Comparison of ENCODE assay signal across 23 cellular contexts in the genomic region with DNA sequence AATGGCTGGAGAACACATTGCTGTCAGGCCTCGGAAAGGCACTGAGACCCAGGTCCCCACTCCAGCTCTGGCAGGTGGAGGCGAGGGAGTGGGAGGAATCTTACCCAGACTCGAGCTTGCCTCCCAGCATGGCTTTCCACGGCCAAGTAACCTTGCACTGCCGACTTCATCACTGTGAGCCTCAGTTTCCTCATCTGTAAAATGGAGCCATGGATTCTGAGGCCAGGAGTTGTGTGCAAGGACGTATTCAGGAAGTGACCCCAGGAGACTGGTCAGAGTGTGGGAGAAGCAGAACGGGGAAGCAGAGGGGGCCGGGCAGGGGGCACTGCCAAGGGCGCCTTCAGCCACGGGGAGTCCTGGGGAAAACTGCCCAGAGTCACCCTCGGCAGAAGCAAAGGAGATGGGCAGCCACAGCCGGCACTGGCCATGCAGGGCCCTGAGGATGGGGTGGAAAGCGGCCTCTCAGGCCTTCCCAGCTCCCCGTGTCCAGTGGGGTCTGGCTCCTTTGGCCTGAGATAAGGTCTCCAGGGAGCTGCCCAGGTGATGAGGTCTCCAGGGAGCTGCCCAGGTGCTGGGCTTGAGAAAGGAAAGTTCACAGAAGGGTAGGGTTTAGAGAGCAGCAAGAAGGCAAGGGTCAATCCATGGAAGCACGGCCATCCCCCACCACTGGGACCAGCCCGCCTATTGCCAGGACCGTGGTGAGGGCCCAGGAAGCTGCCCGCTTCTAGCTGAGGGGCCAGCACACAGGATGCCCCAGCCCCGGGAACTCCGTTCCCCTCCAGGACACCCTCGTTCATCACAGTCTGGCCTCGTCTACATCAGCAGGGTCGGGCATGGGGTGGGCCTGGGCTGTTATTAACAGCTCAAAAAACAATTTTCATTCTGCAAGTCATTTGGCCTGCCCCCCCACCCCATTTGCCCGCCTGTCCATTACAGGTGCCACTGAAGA. TPM values are rescaled to one million over a fixed set of nuclear protein-coding genes. Genes with fewer than 3 reads are reported as not detected.
A peak's percentile ranks its signal among the peaks of the same experiment; 100 is the strongest.
DNase-seq lines count a peak whose midpoint lies in the region; ATAC-seq, FAIRE-seq and TF ChIP-seq lines count a peak whose summit lies in the region.
"Had no signal": no experiment of that assay in that cellular context is flagged by ENCODE, and none has a peak within 500 bp of the region (broad histone marks: within the 10 kb centered on the region; RNA-seq: fewer than 3 reads in every experiment).

No MANE protein-coding gene starts in this region.

- FAIRE-seq in K562 (lab: Jason Lieb, UNC), result no peak
- FAIRE-seq in HepG2 (lab: Jason Lieb, UNC), result no peak
- FAIRE-seq: GM12878, GM19239, H1, HTR-8/SVneo had no signal

- H3K9me1 ChIP-seq in K562 (ENCODE audit: control insufficient read depth, insufficient read depth, low read length), result no peaks in the 10 kb centered on the region

- peaks cover 14% of the 10 kb centered on the region for H4K20me1 ChIP-seq in K562 (replicated peaks; ENCODE audit: control insufficient read depth, insufficient read depth, low read length)
- no peaks in the 10 kb centered on the region for H4K20me1 ChIP-seq in HepG2 (ENCODE audit: insufficient read depth, low read length)
- H4K20me1 ChIP-seq: BLaER1 had no signal

- H3K36me3 Mint-ChIP-seq in CD14-positive monocyte, result no peaks in the 10 kb centered on the region
- H3K36me3 Mint-ChIP-seq: CD8-positive, alpha-beta memory T cell had no signal

- H3K4me2 ChIP-seq in K562 (ENCODE audit: insufficient read depth, low read length), result no peak overlapping the region
- no peak overlapping the region for H3K4me2 ChIP-seq in HepG2 (ENCODE audit: low read depth, low read length)
- H3K4me2 ChIP-seq: BLaER1 had no signal

- TF ChIP-seq EP300 in K562 (IDR thresholded peaks at IDR 0.05; ENCODE audit: low read length) (no peak), HepG2 (IDR thresholded peaks at IDR 0.05; ENCODE audit: low read depth in 2 of 2, low read length in 2 of 2) (no peak), HepG2 (CRISPR knock-in tag; IDR thresholded peaks at IDR 0.05; ENCODE audit: borderline replicate concordance) (no peak)

- H3K27me3 Mint-ChIP-seq in CD14-positive monocyte (ENCODE audit: low read depth in 3 of 3), result peaks cover 13 to 32% (median 15%) of the 10 kb centered on the region in 3 donors

- H3K9ac ChIP-seq in K562 (ENCODE audit: insufficient read depth in 1 of 2, low read depth in 2 of 2, low read length in 2 of 2) (no peak overlapping the region), HepG2 (ENCODE audit: insufficient read depth, low read depth, low read length) (no peak overlapping the region)
- H3K9ac ChIP-seq: BLaER1 had no signal

- TF ChIP-seq RAD21 in K562 (CRISPR knock-in tag; conservative IDR thresholded peaks at IDR 0.05 in 1 of 2, IDR thresholded peaks at IDR 0.05 in 1 of 2) (no peak), HepG2 (CRISPR knock-in tag; IDR thresholded peaks at IDR 0.05) (no peak)

- no TSS peak for BruUV-seq in K562 (replicated peaks; lab: Mats Ljungman, UMichigan)
- BruUV-seq in HepG2 (replicated peaks; lab: Mats Ljungman, UMichigan), result no TSS peak

- no peaks in the 10 kb centered on the region; the same call in 1 of the 2 replicates for H3K9me3 ChIP-seq in K562 (replicated peaks; ENCODE audit: control insufficient read depth, insufficient read depth, low read depth, low read length)
- H3K9me3 ChIP-seq in HepG2 (ENCODE audit: low read length), result no peaks in the 10 kb centered on the region
- H3K9me3 ChIP-seq: BLaER1, HAP-1 had no signal

- ATAC-seq in K562, result no peak
- ATAC-seq in HepG2, result no peak
- no peak for ATAC-seq in HG03342 (IDR thresholded peaks at IDR 0.05; ENCODE audit: unreplicated experiment)
- ATAC-seq: GM12878 had no signal

- TF ChIP-seq CTCF in CD14-positive monocyte (IDR thresholded peaks at IDR 0.05) (no peak), K562 (IDR thresholded peaks at IDR 0.05 in 2 of 3, conservative IDR thresholded peaks at IDR 0.05 in 1 of 3; ENCODE audit: insufficient read depth in 2 of 3, low read depth in 1 of 3, low read length in 3 of 3) (no peak), HepG2 (CRISPR knock-in tag; IDR thresholded peaks at IDR 0.05) (no peak)

- H3K36me3 ChIP-seq in K562 (ENCODE audit: control insufficient read depth, insufficient read depth, low read length), result no peaks in the 10 kb centered on the region
- no peaks in the 10 kb centered on the region for H3K36me3 ChIP-seq in HepG2 (replicated peaks in 1 of 2; ENCODE audit: control insufficient read depth in 1 of 2, insufficient read depth in 2 of 2, low read length in 2 of 2)
- H3K36me3 ChIP-seq: BLaER1, HAP-1 had no signal

- peaks cover 0 to 2% (median 0%) of the 10 kb centered on the region in 7 donors for H3K9me3 Mint-ChIP-seq in CD14-positive monocyte
- H3K9me3 Mint-ChIP-seq: CD8-positive, alpha-beta memory T cell had no signal

- no peak overlapping the region for H2AFZ ChIP-seq in K562 (ENCODE audit: low read depth, low read length)
- no peak overlapping the region for H2AFZ ChIP-seq in HepG2 (ENCODE audit: low read length)

- POLR2A ChIA-PET in K562 (lab: Yijun Ruan, JAX), result no interaction called here
- POLR2A ChIA-PET in HepG2 (lab: Yijun Ruan, JAX), result no interaction called here

- H3K27me3 ChIP-seq in K562 (ENCODE audit: control insufficient read depth in 2 of 2, insufficient read depth in 2 of 2, low read length in 2 of 2) (peaks cover 70 to 94% of the 10 kb centered on the region in 2 experiments), HepG2 (ENCODE audit: control insufficient read depth in 1 of 2, insufficient read depth in 2 of 2, low read length in 2 of 2) (peaks cover 19 to 83% of the 10 kb centered on the region in 2 experiments)
- H3K27me3 ChIP-seq: BLaER1 had no signal

- TF ChIP-seq POLR2A in K562 (conservative IDR thresholded peaks at IDR 0.05) (no peak), HepG2 (IDR thresholded peaks at IDR 0.05; ENCODE audit: insufficient read depth in 1 of 2, low read depth in 2 of 2, low read length in 2 of 2) (no peak)

- H3K79me2 ChIP-seq in K562 (ENCODE audit: control insufficient read depth, insufficient read depth, low read length) (no peaks in the 10 kb centered on the region), HepG2 (ENCODE audit: insufficient read depth, low read length) (no peaks in the 10 kb centered on the region)

- intact Hi-C loops in CD14-positive monocyte (cut with micrococcal nuclease) (no loop called here), K562 (cut with micrococcal nuclease) (no loop called here), HepG2 (cut with micrococcal nuclease; ENCODE audit: unreplicated experiment) (no loop called here), posterior vena cava (cut with DNase I) (loop anchor here in 1 of 2 donors (1.0 kb wide), 1 partner anchor 25 kb away; no protein-coding TSS in a partner anchor)

- 2% methylated on average over 24 of the region's 24 CpGs for WGBS in K562 (ENCODE audit: insufficient coverage, low coverage, missing lambda C conversion rate)
- 16% methylated on average over 17 of the region's 24 CpGs for WGBS in HepG2 (ENCODE audit: low lambda C conversion rate)

- no peak overlapping the region for H3K4me3 ChIP-seq in K562
- no peak overlapping the region for H3K4me3 ChIP-seq in HepG2 (replicated peaks in 1 of 3; ENCODE audit: insufficient read depth in 1 of 3, low read depth in 2 of 3, low read length in 3 of 3)
- H3K4me3 ChIP-seq: BLaER1, GM12878, HAP-1 had no signal

- CTCF ChIA-PET in K562 (lab: Yijun Ruan, JAX; ENCODE audit: low intra/inter-chr PET ratio) (no interaction called here), HepG2 (lab: Yijun Ruan, JAX; ENCODE audit: low intra/inter-chr PET ratio, low total read pairs) (no interaction called here)

- H3K27ac ChIP-seq in K562 (ENCODE audit: extremely low read depth, low read depth, low read length) (no peak overlapping the region), HepG2 (ENCODE audit: extremely low read length, insufficient read depth, low read length) (no peak overlapping the region)
- H3K27ac ChIP-seq: BLaER1 had no signal

- H3K27ac Mint-ChIP-seq in CD14-positive monocyte, result no peak overlapping the region
- H3K27ac Mint-ChIP-seq: CD8-positive, alpha-beta memory T cell had no signal

- no peak overlapping the region for H3K4me3 Mint-ChIP-seq in CD14-positive monocyte
- H3K4me3 Mint-ChIP-seq: CD8-positive, alpha-beta memory T cell had no signal

- H3K4me1 ChIP-seq in K562 (replicated peaks in 1 of 2; ENCODE audit: control insufficient read depth in 2 of 2, insufficient read depth in 2 of 2, low read length in 2 of 2) (peaks cover 0 to 3% of the 10 kb centered on the region in 2 experiments; a peak in 1 of 5 replicates), HepG2 (ENCODE audit: insufficient read depth, low read length) (no peaks in the 10 kb centered on the region)
- H3K4me1 ChIP-seq: HAP-1 had no signal

- DNase-seq in CD14-positive monocyte (ENCODE audit: low spot score) (peak; percentile 42), K562 (ENCODE audit: extremely low read depth in 1 of 4, low spot score in 3 of 4) (no peak), HepG2 (ENCODE audit: low spot score) (no peak), posterior vena cava (ENCODE audit: low spot score) (peak; percentile 74), SIG-M5 treated with dmso at 0.1 percent for 504 hours (lab: John Stamatoyannopoulos, UW; ENCODE audit: unreplicated experiment) (no peak), NOMO-1 (lab: John Stamatoyannopoulos, UW; ENCODE audit: unreplicated experiment in 2 of 2) (no peak)
- DNase-seq: 8988T, COR-L47, DMS 273 treated with DMSO at 0.1 percent for 48 hours, DMS53, DND-41, EL had no signal

- no peaks in the 10 kb centered on the region for H3K4me1 Mint-ChIP-seq in CD14-positive monocyte
- H3K4me1 Mint-ChIP-seq: CD8-positive, alpha-beta memory T cell had no signal

- in situ Hi-C loops in K562 (cut with MboI) (no loop called here), HepG2 (cut with HindIII; ENCODE audit: extremely low pct_ligation_motif_present, low pct_unique_long_range_greater_than_20kb) (no loop called here)

RNA-seq across cellular contexts. Expression of a gene that starts 34.3 kb away (rescaled TPM):
- polyA plus RNA-seq in CD14-positive monocyte (not detected), K562 (2011; rRNA removed) (not detected in 2 replicates), K562 (2014; fragmentation: Illumina TruSeq; extraction: Trizol) (0.04 TPM in 1 of 2 replicates, not detected in the other), K562 (2014; fragmentation: Nextera tagmentation; extraction: Ambion mirVana) (not detected), K562 (2014; rRNA removed) (0.04 and 0.07 TPM in 2 replicates), HepG2 (2011; rRNA removed) (not detected in 2 replicates)
- not detected in 2 replicates for total RNA-seq in K562 (2011; cell fraction: chromatin; rRNA removed; ENCODE audit: low replicate concordance)
- total RNA-seq in K562 (2011; cell fraction: nucleolus; rRNA removed), result not detected in 2 replicates
- total RNA-seq in K562 (2011; cell fraction: nucleoplasm; rRNA removed), result not detected in 2 replicates
- total RNA-seq in K562 (2014; rRNA removed) (0.08 TPM in 1 of 2 replicates, not detected in the other), K562 (2014; rRNA removed; fragmentation: Illumina TruSeq; extraction: Trizol) (not detected in 2 replicates), K562 (2015; rRNA removed; fragmentation: Illumina TruSeq; extraction: Trizol) (not detected in 2 replicates), K562 (2021) (0.04 TPM in 1 of 2 replicates, not detected in the other), HepG2 (2016; rRNA removed; fragmentation: Illumina TruSeq; extraction: Trizol) (not detected in 2 replicates), posterior vena cava (under 1 TPM; 0.14 to 0.19 TPM)
- polyA plus RNA-seq in K562 (2011; cell fraction: cytosol; rRNA removed), result not detected in 2 replicates
- not detected in 2 replicates for polyA plus RNA-seq in K562 (2011; cell fraction: nucleus; rRNA removed)
- 0.07 and 0.09 TPM in 2 replicates for polyA plus RNA-seq in K562 (2012)
- not detected in 2 replicates for polyA minus RNA-seq in K562 (2011; rRNA and poly(A)+ RNA removed)
- polyA minus RNA-seq in K562 (2011; cell fraction: cytosol; rRNA and poly(A)+ RNA removed), result not detected in 2 replicates
- not detected in 2 replicates for polyA minus RNA-seq in K562 (2011; cell fraction: nucleus; rRNA and poly(A)+ RNA removed)
- not detected in 2 replicates for total RNA-seq in HepG2 (2016; cell fraction: cytosol; rRNA removed; fragmentation: Illumina TruSeq; extraction: Trizol; ENCODE audit: low read depth)
- total RNA-seq in HepG2 (2016; cell fraction: insoluble cytoplasmic fraction; rRNA removed; fragmentation: Illumina TruSeq; extraction: Trizol), result not detected in 2 replicates
- not detected in 2 replicates for total RNA-seq in HepG2 (2016; cell fraction: membrane; rRNA removed; fragmentation: Illumina TruSeq; extraction: Trizol)
- total RNA-seq in HepG2 (2016; cell fraction: nucleus; rRNA removed; fragmentation: Illumina TruSeq; extraction: Trizol), result not detected in 2 replicates
- polyA plus RNA-seq in HepG2 (2011; cell fraction: cytosol; rRNA removed), result not detected in 2 replicates
- polyA plus RNA-seq in HepG2 (2011; cell fraction: nucleus; rRNA removed), result not detected in 2 replicates
- not detected in 2 replicates for polyA plus RNA-seq in HepG2 (2012)
- not detected in 2 replicates for polyA plus RNA-seq in HepG2 (2016; cell fraction: cytosol; fragmentation: Illumina TruSeq; extraction: Trizol; ENCODE audit: low read depth)
- not detected in 2 replicates for polyA plus RNA-seq in HepG2 (2016; cell fraction: insoluble cytoplasmic fraction; fragmentation: Illumina TruSeq; extraction: Trizol; ENCODE audit: low read depth)
- not detected in 2 replicates for polyA plus RNA-seq in HepG2 (2016; cell fraction: membrane; fragmentation: Illumina TruSeq; extraction: Trizol; ENCODE audit: low read depth)
- polyA plus RNA-seq in HepG2 (2016; cell fraction: nucleus; fragmentation: Illumina TruSeq; extraction: Trizol; ENCODE audit: insufficient read depth, low read depth), result not detected in 2 replicates
- not detected in 2 replicates for polyA minus RNA-seq in HepG2 (2011; rRNA and poly(A)+ RNA removed; ENCODE audit: low replicate concordance)
- not detected in 2 replicates for polyA minus RNA-seq in HepG2 (2011; cell fraction: cytosol; rRNA and poly(A)+ RNA removed)
- not detected in 2 replicates for polyA minus RNA-seq in HepG2 (2011; cell fraction: nucleus; rRNA and poly(A)+ RNA removed)
- total RNA-seq: A673; CD8-positive, alpha-beta memory T cell; G401; GM12878; H1 had no signal
- polyA plus RNA-seq: AG04450; CD8-positive, alpha-beta memory T cell; GM12878; H1 had no signal

Comparison
In these comparisons a context has a peak if more than half of its experiments do, and no peak if none do; other contexts are left out.
1. DNase-seq: peak in CD14-positive monocyte (single experiment) and posterior vena cava (single experiment); none in K562 (0 of 4), HepG2 (single experiment), SIG-M5 treated with dmso at 0.1 percent for 504 hours (single experiment) and NOMO-1 (0 of 2).